In genomic region chr6:54481096-54481495, GRCh38 we compare ENCODE assay signal across 14 cellular contexts.
"Had no signal": no experiment of that assay in that cellular context is flagged by ENCODE, and none has a peak within 500 bp of the region (broad histone marks: within the 10 kb centered on the region; RNA-seq: fewer than 3 reads in every experiment).

No MANE protein-coding gene starts in this region.

- DNase-seq: activated B cell treated with CpG ODN at 0.5 μM for 24 hours; activated CD4-positive, alpha-beta T cell treated with anti-CD3 and anti-CD28 coated beads, Interleukin-2, amount 10 ng/mL, durations not matched to agents 24 days and 14 days; activated naive CD4-positive, alpha-beta T cell treated with anti-CD3 and anti-CD28 coated beads, Interleukin-2, amount 10 ng/mL, durations not matched to agents 7 days and 5 days; activated T-cell treated with anti-CD3 and anti-CD28 coated beads for 4 hours; effector CD8-positive, alpha-beta T cell; hypothalamus; kidney glomerular epithelial cell; midbrain; naive B cell had no signal

- H3K4me1 ChIP-seq: pancreas, vagina had no signal

- H3K27me3 ChIP-seq: pancreas, vagina had no signal

- H3K27ac ChIP-seq: coronary artery, epithelial cell of prostate, pancreas, vagina had no signal

- H3K36me3 ChIP-seq: pancreas, vagina had no signal

- ATAC-seq: activated T-helper 17 cell treated with anti-CD3 and anti-CD28 coated beads, Interleukin-2, amount 50 U/mL, for 72 hours; pancreas had no signal

- H3K4me3 ChIP-seq: coronary artery, pancreas, vagina had no signal

- H3K9me3 ChIP-seq: pancreas, vagina had no signal
